19 cellular contexts compared by ENCODE assay signal in genomic region chr1:169786974-169787373, GRCh38. TPM values are rescaled to one million over a fixed set of nuclear protein-coding genes. Genes with fewer than 3 reads are reported as not detected.
"Had no signal": no experiment of that assay in that cellular context is flagged by ENCODE, and none has a peak within 500 bp of the region (broad histone marks: within the 10 kb centered on the region; RNA-seq: fewer than 3 reads in every experiment).

No MANE protein-coding gene starts in this region.

- H3K27ac Mint-ChIP-seq: naive B cell, nephron had no signal

- H3K4me3 Mint-ChIP-seq: naive B cell, nephron had no signal

- ATAC-seq: esophagus mucosa, heart left ventricle, psoas muscle, sciatic nerve, upper lobe of right lung had no signal

- H3K9me3 ChIP-seq: heart left ventricle, psoas muscle, spleen, suprapubic skin, tibial artery, upper lobe of right lung, vagina had no signal

- DNase-seq: effector memory CD4-positive, alpha-beta T cell; heart left ventricle; hippocampal formation; kidney glomerular epithelial cell; mesendoderm; naive B cell; psoas muscle; retina; spleen; stimulated activated CD4-positive, alpha-beta T cell treated with anti-CD3 and anti-CD28 coated beads, Interleukin-2, amount 100 ng/mL, for 24 hours; stimulated activated naive CD4-positive, alpha-beta T cell; tibial artery; upper lobe of right lung had no signal

- H3K4me1 ChIP-seq: heart left ventricle, psoas muscle, suprapubic skin, tibial artery, upper lobe of right lung, vagina had no signal

- H3K27me3 ChIP-seq: suprapubic skin, tibial artery, vagina had no signal

- H3K27ac ChIP-seq: heart left ventricle, psoas muscle, spleen, suprapubic skin, tibial artery, upper lobe of right lung, vagina had no signal

- H3K36me3 ChIP-seq: tibial artery, upper lobe of right lung, vagina had no signal

- H3K9me3 Mint-ChIP-seq: naive B cell, nephron had no signal

- H3K4me1 Mint-ChIP-seq: nephron had no signal

- H3K4me3 ChIP-seq: heart left ventricle, psoas muscle, spleen, suprapubic skin, tibial artery, upper lobe of right lung, vagina had no signal

RNA-seq across cellular contexts. Expression of gene SELE, which starts 53.1 kb away (rescaled TPM):
- polyA plus RNA-seq: fibroblast of lung had no signal
